ENCODE assay signal across 1 cellular context in the genomic region with DNA sequence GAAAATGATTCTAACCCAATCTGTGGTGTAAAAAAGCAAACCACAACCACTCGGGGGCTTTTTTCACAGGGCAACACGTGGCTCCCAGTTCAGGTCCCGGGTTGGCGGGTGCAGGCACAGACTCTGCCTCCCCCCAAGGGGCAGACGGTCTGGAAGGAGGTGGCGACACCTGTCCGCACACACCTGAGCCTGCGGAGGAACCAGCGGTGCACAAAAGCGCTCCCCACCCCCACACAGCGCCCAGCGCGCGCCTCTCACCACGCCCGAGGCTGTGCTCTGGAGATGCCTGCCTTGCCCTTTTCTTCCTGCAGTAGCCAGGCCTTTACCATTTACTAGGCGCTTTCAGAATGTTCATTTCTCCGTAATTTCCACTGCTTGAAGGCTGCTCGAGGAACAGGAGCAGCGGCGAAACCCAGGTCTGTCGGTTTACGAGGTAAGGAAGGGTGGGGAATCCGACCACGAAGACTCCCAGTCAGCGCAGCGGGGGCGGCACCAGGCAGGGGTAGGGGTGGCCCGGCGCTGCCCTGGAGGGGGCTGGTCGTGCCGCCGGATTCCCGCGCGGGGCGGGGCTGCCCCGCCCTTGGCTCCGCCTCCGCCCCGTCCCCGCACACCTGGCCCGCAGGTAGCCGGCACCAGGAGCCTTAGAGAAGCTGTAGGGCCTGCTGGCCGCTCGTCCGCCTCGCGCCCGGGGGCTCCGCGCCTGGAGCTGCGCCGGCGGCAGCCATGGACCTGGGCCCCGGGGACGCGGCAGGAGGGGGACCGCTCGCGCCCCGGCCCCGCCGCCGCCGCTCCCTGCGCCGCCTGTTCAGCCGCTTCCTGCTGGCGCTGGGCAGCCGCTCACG.
TF ChIP-seq lines count a peak whose summit lies in the region.

A gene with protein sequence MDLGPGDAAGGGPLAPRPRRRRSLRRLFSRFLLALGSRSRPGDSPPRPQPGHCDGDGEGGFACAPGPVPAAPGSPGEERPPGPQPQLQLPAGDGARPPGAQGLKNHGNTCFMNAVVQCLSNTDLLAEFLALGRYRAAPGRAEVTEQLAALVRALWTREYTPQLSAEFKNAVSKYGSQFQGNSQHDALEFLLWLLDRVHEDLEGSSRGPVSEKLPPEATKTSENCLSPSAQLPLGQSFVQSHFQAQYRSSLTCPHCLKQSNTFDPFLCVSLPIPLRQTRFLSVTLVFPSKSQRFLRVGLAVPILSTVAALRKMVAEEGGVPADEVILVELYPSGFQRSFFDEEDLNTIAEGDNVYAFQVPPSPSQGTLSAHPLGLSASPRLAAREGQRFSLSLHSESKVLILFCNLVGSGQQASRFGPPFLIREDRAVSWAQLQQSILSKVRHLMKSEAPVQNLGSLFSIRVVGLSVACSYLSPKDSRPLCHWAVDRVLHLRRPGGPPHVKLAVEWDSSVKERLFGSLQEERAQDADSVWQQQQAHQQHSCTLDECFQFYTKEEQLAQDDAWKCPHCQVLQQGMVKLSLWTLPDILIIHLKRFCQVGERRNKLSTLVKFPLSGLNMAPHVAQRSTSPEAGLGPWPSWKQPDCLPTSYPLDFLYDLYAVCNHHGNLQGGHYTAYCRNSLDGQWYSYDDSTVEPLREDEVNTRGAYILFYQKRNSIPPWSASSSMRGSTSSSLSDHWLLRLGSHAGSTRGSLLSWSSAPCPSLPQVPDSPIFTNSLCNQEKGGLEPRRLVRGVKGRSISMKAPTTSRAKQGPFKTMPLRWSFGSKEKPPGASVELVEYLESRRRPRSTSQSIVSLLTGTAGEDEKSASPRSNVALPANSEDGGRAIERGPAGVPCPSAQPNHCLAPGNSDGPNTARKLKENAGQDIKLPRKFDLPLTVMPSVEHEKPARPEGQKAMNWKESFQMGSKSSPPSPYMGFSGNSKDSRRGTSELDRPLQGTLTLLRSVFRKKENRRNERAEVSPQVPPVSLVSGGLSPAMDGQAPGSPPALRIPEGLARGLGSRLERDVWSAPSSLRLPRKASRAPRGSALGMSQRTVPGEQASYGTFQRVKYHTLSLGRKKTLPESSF (plus strand): TSS at position 608 of the 842 bp plus-strand sequence. CDS start 116 bp downstream, at position 724.

TF ChIP-seq in HCT116, 20 proteins besides CTCF, POLR2A, EP300 and RAD21:
- TF ChIP-seq TCF7L2 (IDR thresholded peaks at IDR 0.05; ENCODE audit: borderline replicate concordance, extremely low read depth, insufficient read depth, insufficient read length) (peak; percentile 43), ZNF274 (IDR thresholded peaks at IDR 0.05; ENCODE audit: low read depth, low read length) (no peak), CEBPB (IDR thresholded peaks at IDR 0.05; ENCODE audit: low read depth) (no peak), SRF (IDR thresholded peaks at IDR 0.05; ENCODE audit: low read depth) (no peak), SP1 (IDR thresholded peaks at IDR 0.05; ENCODE audit: low read depth) (0 out of 2 replicates have a peak, but pooled peaks have one; percentile 14), YY1 (IDR thresholded peaks at IDR 0.05; ENCODE audit: extremely low read depth, insufficient replicate concordance, low read depth, low read length) (peak; percentile 8), JUND (IDR thresholded peaks at IDR 0.05) (no peak), SIN3A (IDR thresholded peaks at IDR 0.05; ENCODE audit: low read depth) (peak; percentile 76), EZH2phosphoT487 (IDR thresholded peaks at IDR 0.05; ENCODE audit: borderline replicate concordance) (no peak), CBX3 (IDR thresholded peaks at IDR 0.05; ENCODE audit: low read depth) (0 out of 2 replicates have a peak, but pooled peaks have one; percentile 1), EGR1 (IDR thresholded peaks at IDR 0.05; ENCODE audit: low read depth) (peak; percentile 90), ELF1 (IDR thresholded peaks at IDR 0.05; ENCODE audit: borderline replicate concordance, low read depth) (no peak), ZFX (IDR thresholded peaks at IDR 0.05) (peak; percentile 21; the same call in 1 of the 2 replicates), POLR2AphosphoS5 (IDR thresholded peaks at IDR 0.05; ENCODE audit: low read depth, low read length) (peak; percentile 65), EZH2 (IDR thresholded peaks at IDR 0.05) (no peak), FOSL1 (IDR thresholded peaks at IDR 0.05; ENCODE audit: low read depth) (no peak)
- TF ChIP-seq, protein P1, sequence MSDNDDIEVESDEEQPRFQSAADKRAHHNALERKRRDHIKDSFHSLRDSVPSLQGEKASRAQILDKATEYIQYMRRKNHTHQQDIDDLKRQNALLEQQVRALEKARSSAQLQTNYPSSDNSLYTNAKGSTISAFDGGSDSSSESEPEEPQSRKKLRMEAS (IDR thresholded peaks at IDR 0.05), result peak; percentile 83
- TF ChIP-seq, protein P2, sequence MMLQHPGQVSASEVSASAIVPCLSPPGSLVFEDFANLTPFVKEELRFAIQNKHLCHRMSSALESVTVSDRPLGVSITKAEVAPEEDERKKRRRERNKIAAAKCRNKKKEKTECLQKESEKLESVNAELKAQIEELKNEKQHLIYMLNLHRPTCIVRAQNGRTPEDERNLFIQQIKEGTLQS (IDR thresholded peaks at IDR 0.05), result no peak
- TF ChIP-seq, protein P3, sequence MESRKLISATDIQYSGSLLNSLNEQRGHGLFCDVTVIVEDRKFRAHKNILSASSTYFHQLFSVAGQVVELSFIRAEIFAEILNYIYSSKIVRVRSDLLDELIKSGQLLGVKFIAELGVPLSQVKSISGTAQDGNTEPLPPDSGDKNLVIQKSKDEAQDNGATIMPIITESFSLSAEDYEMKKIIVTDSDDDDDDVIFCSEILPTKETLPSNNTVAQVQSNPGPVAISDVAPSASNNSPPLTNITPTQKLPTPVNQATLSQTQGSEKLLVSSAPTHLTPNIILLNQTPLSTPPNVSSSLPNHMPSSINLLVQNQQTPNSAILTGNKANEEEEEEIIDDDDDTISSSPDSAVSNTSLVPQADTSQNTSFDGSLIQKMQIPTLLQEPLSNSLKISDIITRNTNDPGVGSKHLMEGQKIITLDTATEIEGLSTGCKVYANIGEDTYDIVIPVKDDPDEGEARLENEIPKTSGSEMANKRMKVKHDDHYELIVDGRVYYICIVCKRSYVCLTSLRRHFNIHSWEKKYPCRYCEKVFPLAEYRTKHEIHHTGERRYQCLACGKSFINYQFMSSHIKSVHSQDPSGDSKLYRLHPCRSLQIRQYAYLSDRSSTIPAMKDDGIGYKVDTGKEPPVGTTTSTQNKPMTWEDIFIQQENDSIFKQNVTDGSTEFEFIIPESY (IDR thresholded peaks at IDR 0.05; ENCODE audit: extremely low read depth, insufficient replicate concordance, low read length), result no peak
- TF ChIP-seq, protein P4, sequence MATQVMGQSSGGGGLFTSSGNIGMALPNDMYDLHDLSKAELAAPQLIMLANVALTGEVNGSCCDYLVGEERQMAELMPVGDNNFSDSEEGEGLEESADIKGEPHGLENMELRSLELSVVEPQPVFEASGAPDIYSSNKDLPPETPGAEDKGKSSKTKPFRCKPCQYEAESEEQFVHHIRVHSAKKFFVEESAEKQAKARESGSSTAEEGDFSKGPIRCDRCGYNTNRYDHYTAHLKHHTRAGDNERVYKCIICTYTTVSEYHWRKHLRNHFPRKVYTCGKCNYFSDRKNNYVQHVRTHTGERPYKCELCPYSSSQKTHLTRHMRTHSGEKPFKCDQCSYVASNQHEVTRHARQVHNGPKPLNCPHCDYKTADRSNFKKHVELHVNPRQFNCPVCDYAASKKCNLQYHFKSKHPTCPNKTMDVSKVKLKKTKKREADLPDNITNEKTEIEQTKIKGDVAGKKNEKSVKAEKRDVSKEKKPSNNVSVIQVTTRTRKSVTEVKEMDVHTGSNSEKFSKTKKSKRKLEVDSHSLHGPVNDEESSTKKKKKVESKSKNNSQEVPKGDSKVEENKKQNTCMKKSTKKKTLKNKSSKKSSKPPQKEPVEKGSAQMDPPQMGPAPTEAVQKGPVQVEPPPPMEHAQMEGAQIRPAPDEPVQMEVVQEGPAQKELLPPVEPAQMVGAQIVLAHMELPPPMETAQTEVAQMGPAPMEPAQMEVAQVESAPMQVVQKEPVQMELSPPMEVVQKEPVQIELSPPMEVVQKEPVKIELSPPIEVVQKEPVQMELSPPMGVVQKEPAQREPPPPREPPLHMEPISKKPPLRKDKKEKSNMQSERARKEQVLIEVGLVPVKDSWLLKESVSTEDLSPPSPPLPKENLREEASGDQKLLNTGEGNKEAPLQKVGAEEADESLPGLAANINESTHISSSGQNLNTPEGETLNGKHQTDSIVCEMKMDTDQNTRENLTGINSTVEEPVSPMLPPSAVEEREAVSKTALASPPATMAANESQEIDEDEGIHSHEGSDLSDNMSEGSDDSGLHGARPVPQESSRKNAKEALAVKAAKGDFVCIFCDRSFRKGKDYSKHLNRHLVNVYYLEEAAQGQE (IDR thresholded peaks at IDR 0.05; ENCODE audit: low read depth), result no peak
